19 cellular contexts compared by ENCODE assay signal in the genomic region with DNA sequence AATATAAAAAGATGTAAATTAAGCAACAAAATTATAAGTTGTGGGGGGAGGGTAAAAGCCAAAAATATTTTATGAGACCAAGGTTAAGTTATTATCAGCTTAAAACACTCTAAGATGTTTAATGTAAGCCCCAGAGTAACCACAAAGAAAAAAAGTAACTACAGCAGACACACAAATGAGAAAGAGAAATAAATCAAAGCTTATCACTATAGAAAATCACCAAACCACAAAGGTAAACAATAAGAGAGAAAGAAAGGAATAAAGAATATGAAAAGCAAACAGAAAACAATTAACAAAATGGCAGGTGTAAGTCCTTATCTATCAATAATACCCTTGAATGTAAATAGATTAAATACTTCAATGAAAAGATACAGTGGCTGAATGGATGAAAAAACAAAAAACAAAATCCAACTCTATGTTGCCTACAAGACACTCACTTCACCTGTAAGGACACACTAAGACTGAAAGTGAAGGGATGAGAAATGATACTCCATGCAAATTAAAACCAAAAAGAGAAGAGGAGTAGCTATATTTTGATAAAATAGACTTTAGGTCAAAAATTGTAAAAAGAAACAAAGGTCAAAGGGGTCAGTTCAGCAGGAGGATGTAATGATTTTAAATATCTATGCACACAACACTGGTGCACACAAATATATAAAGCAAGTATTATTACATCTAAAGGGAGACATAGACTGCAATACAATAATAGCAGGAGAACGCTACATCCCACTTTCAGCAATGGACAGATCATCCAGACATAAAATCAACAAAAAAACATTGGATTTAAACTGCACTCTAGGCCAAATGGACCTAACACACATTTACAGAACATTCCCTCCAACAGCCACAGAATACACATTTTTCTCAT.
A peak's percentile ranks its signal among the peaks of the same experiment; 100 is the strongest.
DNase-seq lines count a peak whose midpoint lies in the region; ATAC-seq, FAIRE-seq and TF ChIP-seq lines count a peak whose summit lies in the region.
"Had no signal": no experiment of that assay in that cellular context is flagged by ENCODE, and none has a peak within 500 bp of the region (broad histone marks: within the 10 kb centered on the region; RNA-seq: fewer than 3 reads in every experiment).

No MANE protein-coding gene starts in this region.

- DNase-seq in GM12891 (ENCODE audit: insufficient read length, low spot score), result no peak
- DNase-seq in HT-29 (ENCODE audit: low spot score), result peak; percentile 13
- no peak for DNase-seq in K562 (ENCODE audit: extremely low read depth in 1 of 4, low spot score in 3 of 4)
- no peak for DNase-seq in cerebellar cortex (ENCODE audit: low spot score)
- no peak for DNase-seq in WERI-Rb-1
- no peak for DNase-seq in NCI-H2107 treated with DMSO at 0.1 percent for 48 hours (lab: John Stamatoyannopoulos, UW; ENCODE audit: unreplicated experiment)
- no peak for DNase-seq in activated CD4-positive, alpha-beta T cell treated with anti-CD3 and anti-CD28 coated beads, Interleukin-2, amount 10 ng/mL, durations not matched to agents 7 days and 5 days
- DNase-seq: effector memory CD4-positive, alpha-beta T cell; IMR-90; NCI-H1694; NCI-H82; Right ventricle myocardium superior; stimulated activated CD4-positive, alpha-beta T cell treated with anti-CD3 and anti-CD28 coated beads, Interleukin-4, amount 100 ng/mL, for 1 hour; T1000 had no signal

- H3K9me3 ChIP-seq in K562 (replicated peaks; ENCODE audit: control insufficient read depth, insufficient read depth, low read depth, low read length), result no peaks in the 10 kb centered on the region
- H3K9me3 ChIP-seq in WERI-Rb-1 (ENCODE audit: severe bottlenecking), result no peaks in the 10 kb centered on the region

- no peaks in the 10 kb centered on the region for H4K20me1 ChIP-seq in K562 (replicated peaks; ENCODE audit: control insufficient read depth, insufficient read depth, low read length)

- H3K27ac ChIP-seq in K562 (ENCODE audit: extremely low read depth, low read depth, low read length) (no peak overlapping the region), WERI-Rb-1 (no peak overlapping the region)

- TF ChIP-seq CTCF in K562 (IDR thresholded peaks at IDR 0.05 in 2 of 3, conservative IDR thresholded peaks at IDR 0.05 in 1 of 3; ENCODE audit: insufficient read depth in 2 of 3, low read depth in 1 of 3, low read length in 3 of 3) (no peak), WERI-Rb-1 (IDR thresholded peaks at IDR 0.05; ENCODE audit: low read depth, low read length) (no peak)

- TF ChIP-seq RAD21 in K562 (CRISPR knock-in tag; conservative IDR thresholded peaks at IDR 0.05 in 1 of 2, IDR thresholded peaks at IDR 0.05 in 1 of 2), result no peak

- ATAC-seq in GM19397 (IDR thresholded peaks at IDR 0.05; ENCODE audit: unreplicated experiment), result peak; percentile 57
- ATAC-seq in K562, result no peak
- ATAC-seq: sciatic nerve had no signal

- H3K9me1 ChIP-seq in K562 (ENCODE audit: control insufficient read depth, insufficient read depth, low read length), result no peaks in the 10 kb centered on the region

- H3K4me2 ChIP-seq in K562 (ENCODE audit: insufficient read depth, low read length), result no peak overlapping the region

- in situ Hi-C loops in K562 (cut with MboI), result no loop called here

- H3K27ac Mint-ChIP-seq in activated CD4-positive, alpha-beta T cell treated with anti-CD3 and anti-CD28 coated beads, Interleukin-2, amount 10 ng/mL, durations not matched to agents 7 days and 5 days, result no peak overlapping the region
- H3K27ac Mint-ChIP-seq: activated T-helper 2 cell treated with anti-CD3 and anti-CD28 coated beads, Interferon-gamma antibody, Interleukin-2, Interleukin-4, amounts not matched to agents 10 μg/mL and 5 μg/mL and 100 μg/mL, durations not matched to agents 14 hours and 24 hours and 36 hours; B cell had no signal

- peaks cover 2% of the 10 kb centered on the region for H3K9me3 Mint-ChIP-seq in activated CD4-positive, alpha-beta T cell treated with anti-CD3 and anti-CD28 coated beads, Interleukin-2, amount 10 ng/mL, durations not matched to agents 7 days and 5 days
- H3K9me3 Mint-ChIP-seq: activated T-helper 2 cell treated with anti-CD3 and anti-CD28 coated beads, Interferon-gamma antibody, Interleukin-2, Interleukin-4, amounts not matched to agents 10 μg/mL and 5 μg/mL and 100 μg/mL, durations not matched to agents 14 hours and 24 hours and 36 hours had no signal

- H3K4me3 ChIP-seq in K562 (no peak overlapping the region), WERI-Rb-1 (ENCODE audit: low read depth, low read length) (no peak overlapping the region)
- H3K4me3 ChIP-seq: lung had no signal

- H3K36me3 Mint-ChIP-seq in activated CD4-positive, alpha-beta T cell treated with anti-CD3 and anti-CD28 coated beads, Interleukin-2, amount 10 ng/mL, durations not matched to agents 7 days and 5 days (ENCODE audit: low read depth), result peaks cover 47% of the 10 kb centered on the region

- H3K27me3 Mint-ChIP-seq in activated CD4-positive, alpha-beta T cell treated with anti-CD3 and anti-CD28 coated beads, Interleukin-2, amount 10 ng/mL, durations not matched to agents 7 days and 5 days, result no peaks in the 10 kb centered on the region
- H3K27me3 Mint-ChIP-seq: B cell had no signal

- 95% methylated on average over 1 of the region's 1 CpG for WGBS in K562 (ENCODE audit: insufficient coverage, low coverage, missing lambda C conversion rate)

- no peak overlapping the region for H3K9ac ChIP-seq in K562 (ENCODE audit: insufficient read depth in 1 of 2, low read depth in 2 of 2, low read length in 2 of 2)

- CTCF ChIA-PET in K562 (lab: Yijun Ruan, JAX; ENCODE audit: low intra/inter-chr PET ratio), result no interaction called here
- CTCF ChIA-PET in activated CD4-positive, alpha-beta T cell treated with anti-CD3 and anti-CD28 coated beads, Interleukin-2, amount 10 ng/mL, durations not matched to agents 7 days and 5 days (lab: Charles Lee), result interaction anchor here (0.7 to 0.9 kb wide), 2 partner anchors 8 to 79 kb away, joined by 3 read pairs; no protein-coding TSS in a partner anchor

- no TSS peak for BruUV-seq in K562 (replicated peaks; lab: Mats Ljungman, UMichigan)

- FAIRE-seq in GM12891 (lab: Jason Lieb, UNC), result peak; percentile 71
- FAIRE-seq in K562 (lab: Jason Lieb, UNC), result no peak

- TF ChIP-seq POLR2A in GM12891 (IDR thresholded peaks at IDR 0.05; ENCODE audit: low read depth, low read length) (no peak), K562 (conservative IDR thresholded peaks at IDR 0.05) (no peak)

- peaks cover 18% of the 10 kb centered on the region for H3K4me1 Mint-ChIP-seq in activated CD4-positive, alpha-beta T cell treated with anti-CD3 and anti-CD28 coated beads, Interleukin-2, amount 10 ng/mL, durations not matched to agents 7 days and 5 days

- H3K4me3 Mint-ChIP-seq in activated CD4-positive, alpha-beta T cell treated with anti-CD3 and anti-CD28 coated beads, Interleukin-2, amount 10 ng/mL, durations not matched to agents 7 days and 5 days, result no peak overlapping the region
- H3K4me3 Mint-ChIP-seq: B cell had no signal

- H3K27me3 ChIP-seq in K562 (ENCODE audit: control insufficient read depth in 2 of 2, insufficient read depth in 2 of 2, low read length in 2 of 2), result no peaks in the 10 kb centered on the region
- H3K27me3 ChIP-seq in WERI-Rb-1 (ENCODE audit: insufficient read depth, low read depth, severe bottlenecking), result no peaks in the 10 kb centered on the region

- H3K4me1 ChIP-seq in K562 (replicated peaks in 1 of 2; ENCODE audit: control insufficient read depth in 2 of 2, insufficient read depth in 2 of 2, low read length in 2 of 2), result no peaks in the 10 kb centered on the region

- H3K79me2 ChIP-seq in K562 (ENCODE audit: control insufficient read depth, insufficient read depth, low read length), result no peaks in the 10 kb centered on the region

- intact Hi-C loops in K562 (cut with micrococcal nuclease), result no loop called here

- TF ChIP-seq EP300 in K562 (IDR thresholded peaks at IDR 0.05; ENCODE audit: low read length), result no peak

- H3K36me3 ChIP-seq in K562 (ENCODE audit: control insufficient read depth, insufficient read depth, low read length) (peaks cover 19% of the 10 kb centered on the region; the same call in 1 of the 3 replicates), WERI-Rb-1 (peaks cover 25% of the 10 kb centered on the region)

- POLR2A ChIA-PET in K562 (lab: Yijun Ruan, JAX), result no interaction called here
- POLR2A ChIA-PET in activated CD4-positive, alpha-beta T cell treated with anti-CD3 and anti-CD28 coated beads, Interleukin-2, amount 10 ng/mL, durations not matched to agents 7 days and 5 days (lab: Charles Lee), result no interaction called here

- H2AFZ ChIP-seq in K562 (ENCODE audit: low read depth, low read length), result no peak overlapping the region

TF ChIP-seq in GM12891, 5 proteins besides CTCF, POLR2A, EP300 and RAD21:
- no peak for TF ChIP-seq POLR2AphosphoS5 (IDR thresholded peaks at IDR 0.05; ENCODE audit: low read depth, low read length)

TF ChIP-seq in K562, 482 proteins besides CTCF, POLR2A, EP300 and RAD21:
- TF ChIP-seq KDM1A (IDR thresholded peaks at IDR 0.05) (peak; percentile 77 to 84), HDAC2 (IDR thresholded peaks at IDR 0.05) (0 out of 2 replicates have a peak, but pooled peaks have one; percentile 25), PHF21A (IDR thresholded peaks at IDR 0.05; ENCODE audit: borderline replicate concordance, low read depth) (0 out of 2 replicates have a peak, but pooled peaks have one; percentile 27), HDAC1 (IDR thresholded peaks at IDR 0.05) (0 out of 4 replicates have a peak, but pooled peaks of 1 of the 2 experiments have one; percentile 25), CEBPB (tag; IDR thresholded peaks at IDR 0.05) (no peak)
- TF ChIP-seq, protein P1, sequence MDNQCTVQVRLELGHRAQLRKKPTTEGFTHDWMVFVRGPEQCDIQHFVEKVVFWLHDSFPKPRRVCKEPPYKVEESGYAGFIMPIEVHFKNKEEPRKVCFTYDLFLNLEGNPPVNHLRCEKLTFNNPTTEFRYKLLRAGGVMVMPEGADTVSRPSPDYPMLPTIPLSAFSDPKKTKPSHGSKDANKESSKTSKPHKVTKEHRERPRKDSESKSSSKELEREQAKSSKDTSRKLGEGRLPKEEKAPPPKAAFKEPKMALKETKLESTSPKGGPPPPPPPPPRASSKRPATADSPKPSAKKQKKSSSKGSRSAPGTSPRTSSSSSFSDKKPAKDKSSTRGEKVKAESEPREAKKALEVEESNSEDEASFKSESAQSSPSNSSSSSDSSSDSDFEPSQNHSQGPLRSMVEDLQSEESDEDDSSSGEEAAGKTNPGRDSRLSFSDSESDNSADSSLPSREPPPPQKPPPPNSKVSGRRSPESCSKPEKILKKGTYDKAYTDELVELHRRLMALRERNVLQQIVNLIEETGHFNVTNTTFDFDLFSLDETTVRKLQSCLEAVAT (IDR thresholded peaks at IDR 0.05), result 0 out of 4 replicates have a peak, but pooled peaks of 1 of the 2 experiments have one; percentile 25
